8 cellular contexts compared by ENCODE assay signal in genomic region chr13:30461279-30462066, GRCh38. TPM values are rescaled to one million over a fixed set of nuclear protein-coding genes. Genes with fewer than 3 reads are reported as not detected.
A peak's percentile ranks its signal among the peaks of the same experiment; 100 is the strongest.
DNase-seq lines count a peak whose midpoint lies in the region; ATAC-seq, FAIRE-seq and TF ChIP-seq lines count a peak whose summit lies in the region.
"Not testable (repeated sequence)": the region's sequence is repeated elsewhere in the genome, so short reads cannot be mapped to it uniquely, and the experiment has no call there.

No MANE protein-coding gene starts in this region.

- H3K9ac ChIP-seq in DND-41 (ENCODE audit: low read depth, low read length) = not testable (repeated sequence)
- peak overlapping the region; percentile 87 for H3K9ac ChIP-seq in Loucy (ENCODE audit: low read depth, low read length, poor library complexity, severe bottlenecking)
- peak overlapping the region; percentile 63 for H3K9ac ChIP-seq in SK-N-MC (ENCODE audit: insufficient read length)

- peaks cover 25% of the 10 kb centered on the region for H3K4me1 Mint-ChIP-seq in endothelial cell (ENCODE audit: unreplicated experiment)

- not testable (repeated sequence) for H3K27ac Mint-ChIP-seq in endothelial cell (ENCODE audit: unreplicated experiment)

- H3K79me2 ChIP-seq in DND-41 (ENCODE audit: insufficient read depth, low read length) (peaks cover 45% of the 10 kb centered on the region), Loucy (ENCODE audit: insufficient read depth, low read length) (peaks cover 64% of the 10 kb centered on the region)

- WGBS in adrenal gland, 4 donors = 74 to 82% (median 75%) methylated on average over 3 of the region's 3 CpGs
- WGBS in pancreas, 2 donors = 84 to 91% methylated on average over 3 of the region's 3 CpGs

- intact Hi-C loops in adrenal gland (cut with DNase I) = loop anchor here in 1 of 2 donors (10.0 kb wide), 2 partner anchors 113 to 153 kb away; partner anchors contain the start of gene USPL1
- intact Hi-C loops in pancreas (cut with DNase I) = not testable (repeated sequence)
- intact Hi-C loops in uterus (cut with DNase I; ENCODE audit: low total_unique reads) = loop anchor here (5.0 to 10.0 kb wide), 5 partner anchors 64 to 333 kb away; no protein-coding TSS in a partner anchor

- H3K27me3 Mint-ChIP-seq in endothelial cell (ENCODE audit: unreplicated experiment) = peaks cover 14% of the 10 kb centered on the region

- FAIRE-seq in pancreas (lab: Jason Lieb, UNC) = peak; percentile 41

- not testable (repeated sequence) for H3K27ac ChIP-seq in DND-41 (ENCODE audit: low read length); pancreas
- peak overlapping the region; percentile 94 for H3K27ac ChIP-seq in SK-N-MC
- H3K27ac ChIP-seq in adrenal gland = peak overlapping the region in 1 of 5 donors; percentile 20
- peak overlapping the region; percentile 12 to 99 for H3K27ac ChIP-seq in uterus

- not testable (repeated sequence) for H3K27me3 ChIP-seq in DND-41 (ENCODE audit: insufficient read depth, low read length, poor library complexity); Loucy (ENCODE audit: insufficient read depth, low read length, poor library complexity, severe bottlenecking); adrenal gland; kidney epithelial cell (ENCODE audit: control insufficient read depth, insufficient read depth, low read length); pancreas; uterus

- H3K4me3 Mint-ChIP-seq in endothelial cell (ENCODE audit: unreplicated experiment) = peak overlapping the region; percentile 78

- not testable (repeated sequence) for H3K9me3 Mint-ChIP-seq in endothelial cell (ENCODE audit: unreplicated experiment)

- TF ChIP-seq CTCF in DND-41 (IDR thresholded peaks at IDR 0.05; ENCODE audit: borderline replicate concordance, extremely low read depth, low read length, poor library complexity, severe bottlenecking) (peak; percentile 51), Loucy (conservative IDR thresholded peaks at IDR 0.05; ENCODE audit: low read length) (peak; percentile 70), adrenal gland (IDR thresholded peaks at IDR 0.05) (peak; percentile 25 to 66 (median 54)), kidney epithelial cell (IDR thresholded peaks at IDR 0.05; ENCODE audit: insufficient read depth, low read length, poor library complexity, severe bottlenecking) (peak; percentile 24), pancreas (IDR thresholded peaks at IDR 0.05) (peak in 2 of 4 donors; percentile 9 to 11), uterus (IDR thresholded peaks at IDR 0.05) (peak; percentile 64 to 74 (median 70))
- TF ChIP-seq CTCF in endothelial cell (IDR thresholded peaks at IDR 0.05; ENCODE audit: unreplicated experiment) = not testable (repeated sequence)

- peak overlapping the region; percentile 63; the same call in 1 of the 2 replicates for H3K4me2 ChIP-seq in DND-41 (ENCODE audit: insufficient read depth, low read length)
- peak overlapping the region; percentile 99 for H3K4me2 ChIP-seq in Loucy (ENCODE audit: low read depth, low read length, poor library complexity, severe bottlenecking)

- DNase-seq in DND-41; SK-N-MC (ENCODE audit: low read depth, low spot score); adrenal gland; endothelial cell (ENCODE audit: low spot score); kidney epithelial cell (ENCODE audit: low read depth); pancreas; uterus: not testable (repeated sequence)

- not testable (repeated sequence) for H3K9me2 ChIP-seq in Loucy (replicated peaks; ENCODE audit: low read depth, low read length)

- H3F3A ChIP-seq in Loucy (ENCODE audit: low read depth) = peaks cover 27% of the 10 kb centered on the region

- ATAC-seq in DND-41 (ENCODE audit: insufficient read depth, low read depth); pancreas: not testable (repeated sequence)

- not testable (repeated sequence) for H3K36me3 Mint-ChIP-seq in endothelial cell (ENCODE audit: low read depth, unreplicated experiment)

- H3K9me3 ChIP-seq in DND-41 (ENCODE audit: insufficient read depth, low read length, severe bottlenecking); Loucy (ENCODE audit: insufficient read depth, low read depth, low read length); SK-N-MC (ENCODE audit: low read depth, low read length); adrenal gland (replicated peaks in 1 of 3); pancreas; uterus: not testable (repeated sequence)

- not testable (repeated sequence) for TF ChIP-seq POLR2A in adrenal gland (IDR thresholded peaks at IDR 0.05); uterus (IDR thresholded peaks at IDR 0.05)

- H2AFZ ChIP-seq in DND-41 (ENCODE audit: low read depth, low read length); Loucy (ENCODE audit: low read length): not testable (repeated sequence)

- H3K4me1 ChIP-seq in DND-41 (ENCODE audit: insufficient read depth, low read length) (peaks cover 27% of the 10 kb centered on the region), Loucy (ENCODE audit: insufficient read depth, low read length, poor library complexity, severe bottlenecking) (peaks cover 35% of the 10 kb centered on the region), adrenal gland (replicated peaks in 1 of 2) (peaks cover 23 to 29% of the 10 kb centered on the region in 2 donors), pancreas (peaks cover 10 to 20% (median 18%) of the 10 kb centered on the region in 3 donors)
- not testable (repeated sequence) for H3K4me1 ChIP-seq in uterus

- peaks cover 51% of the 10 kb centered on the region for H3K36me3 ChIP-seq in DND-41 (ENCODE audit: insufficient read depth, low read length)
- H3K36me3 ChIP-seq in Loucy (ENCODE audit: insufficient read depth, low read length) = peaks cover 50% of the 10 kb centered on the region
- H3K36me3 ChIP-seq in SK-N-MC (ENCODE audit: insufficient read depth, low read length) = peaks cover 58% of the 10 kb centered on the region
- peaks cover 0 to 14% of the 10 kb centered on the region in 2 donors for H3K36me3 ChIP-seq in adrenal gland (replicated peaks in 1 of 2)
- not testable (repeated sequence) for H3K36me3 ChIP-seq in kidney epithelial cell (ENCODE audit: control insufficient read depth, insufficient read depth, low read length); uterus
- peaks cover 0 to 18% (median 6%) of the 10 kb centered on the region in 3 donors for H3K36me3 ChIP-seq in pancreas

- H3K4me3 ChIP-seq in DND-41 (ENCODE audit: low read depth in 1 of 2, low read length in 2 of 2) = peak overlapping the region in 1 of 2 experiments; percentile 69; a peak in 1 of 4 replicates
- peak overlapping the region; percentile 87 for H3K4me3 ChIP-seq in Loucy (ENCODE audit: low read length, poor library complexity, severe bottlenecking)
- peak overlapping the region; percentile 97 for H3K4me3 ChIP-seq in SK-N-MC
- H3K4me3 ChIP-seq in adrenal gland; kidney epithelial cell (ENCODE audit: low read depth, low read length); pancreas; uterus: not testable (repeated sequence)

- H4K20me1 ChIP-seq in DND-41 (ENCODE audit: insufficient read depth, low read length) (peaks cover 24% of the 10 kb centered on the region), Loucy (ENCODE audit: insufficient read depth, low read length, poor library complexity, severe bottlenecking) (peaks cover 41% of the 10 kb centered on the region)

RNA-seq across cellular contexts. Expression of gene HMGB1, which starts 4.3 kb away (rescaled TPM):
- total RNA-seq in adrenal gland = 100 to 1,000 TPM; 106 to 310 (median 207) TPM
- 100 to 1,000 TPM; 252 to 342 (median 274) TPM for polyA plus RNA-seq in adrenal gland
- 230 TPM for total RNA-seq in endothelial cell (ENCODE audit: unreplicated experiment)
- 346 and 448 TPM in 2 replicates for total RNA-seq in kidney epithelial cell
- 100 to 1,000 TPM in 1 of 6 donors, 10 to 100 TPM in 5; 53.5 to 116 (median 75.7) TPM for total RNA-seq in pancreas
- 100 to 1,000 TPM; 101 to 196 TPM for polyA plus RNA-seq in pancreas
- total RNA-seq in uterus = 100 to 1,000 TPM; 223 to 629 (median 402) TPM

RNA-seq across cellular contexts. Expression of gene UBE2L5, which starts 39.2 kb away (rescaled TPM):
- total RNA-seq in adrenal gland (under 1 TPM in 1 of 8 donors, not detected in 7; 0.18 TPM), endothelial cell (ENCODE audit: unreplicated experiment) (not detected), kidney epithelial cell (not detected in 2 replicates), pancreas (not detected), uterus (1 to 10 TPM in 1 of 4 donors, under 1 TPM in 1, not detected in 2; 0.21 to 2.8 TPM)
- polyA plus RNA-seq in adrenal gland (under 1 TPM in 2 of 3 donors, not detected in 1; 0.03 to 0.16 TPM), pancreas (under 1 TPM in 1 of 2 donors, not detected in 1; 0.02 TPM)
